Comparison of ENCODE assay signal across 8 cellular contexts in genomic region chrX:40173662-40174593, GRCh38.
A peak's percentile ranks its signal among the peaks of the same experiment; 100 is the strongest.
DNase-seq lines count a peak whose midpoint lies in the region; ATAC-seq and TF ChIP-seq lines count a peak whose summit lies in the region.

No MANE protein-coding gene starts in this region.

- H3K27me3 ChIP-seq in DND-41 (ENCODE audit: insufficient read depth, low read length, poor library complexity): peaks cover 13% of the 10 kb centered on the region
- H3K27me3 ChIP-seq in Loucy (ENCODE audit: insufficient read depth, low read length, poor library complexity, severe bottlenecking): no peaks in the 10 kb centered on the region
- H3K27me3 ChIP-seq in duodenal mucosa (ENCODE audit: control insufficient read depth in 1 of 2, insufficient read depth in 2 of 2, low read length in 2 of 2): no peaks in the 10 kb centered on the region

- H2AFZ ChIP-seq in DND-41 (ENCODE audit: low read depth, low read length) (peak overlapping the region; percentile 63), Loucy (ENCODE audit: low read length) (no peak overlapping the region)

- H3K9ac ChIP-seq in DND-41 (ENCODE audit: low read depth, low read length) (peak overlapping the region; percentile 98), Loucy (ENCODE audit: low read depth, low read length, poor library complexity, severe bottlenecking) (peak overlapping the region; percentile 100), duodenal mucosa (ENCODE audit: low read depth in 1 of 2, low read length in 2 of 2) (peak overlapping the region; percentile 51)

- H3K9me3 ChIP-seq in DND-41 (ENCODE audit: insufficient read depth, low read length, severe bottlenecking) (no peaks in the 10 kb centered on the region), Loucy (ENCODE audit: insufficient read depth, low read depth, low read length) (no peaks in the 10 kb centered on the region), duodenal mucosa (ENCODE audit: control insufficient read depth in 1 of 2, low read length in 2 of 2) (no peaks in the 10 kb centered on the region)

- H3K4me1 ChIP-seq in DND-41 (ENCODE audit: insufficient read depth, low read length): peaks cover 66% of the 10 kb centered on the region
- peaks cover 40% of the 10 kb centered on the region for H3K4me1 ChIP-seq in Loucy (ENCODE audit: insufficient read depth, low read length, poor library complexity, severe bottlenecking)
- peaks cover 27 to 34% of the 10 kb centered on the region in 2 donors for H3K4me1 ChIP-seq in duodenal mucosa (ENCODE audit: control insufficient read depth in 1 of 2, insufficient read depth in 2 of 2, low read length in 2 of 2)
- H3K4me1 ChIP-seq in urinary bladder (ENCODE audit: insufficient read depth): no peaks in the 10 kb centered on the region

- no peaks in the 10 kb centered on the region for H3K36me3 Mint-ChIP-seq in nephron (ENCODE audit: low read depth)

- peak; percentile 62 for DNase-seq in DND-41
- peak; percentile 63 for DNase-seq in activated CD4-positive, CD25-positive, alpha-beta regulatory T cell treated with anti-CD3 and anti-CD28 coated beads, Interleukin-2, amount 50 U/mL, for 72 hours
- no peak for DNase-seq in GM13976 (ENCODE audit: low spot score)

- H4K20me1 ChIP-seq in DND-41 (ENCODE audit: insufficient read depth, low read length) (no peaks in the 10 kb centered on the region), Loucy (ENCODE audit: insufficient read depth, low read length, poor library complexity, severe bottlenecking) (no peaks in the 10 kb centered on the region)

- peak overlapping the region; percentile 81 to 89 (median 85) for H3K4me3 Mint-ChIP-seq in nephron

- H3K27me3 Mint-ChIP-seq in nephron (ENCODE audit: low read depth): peaks cover 3% of the 10 kb centered on the region

- peak overlapping the region; percentile 69 for H3K4me2 ChIP-seq in DND-41 (ENCODE audit: insufficient read depth, low read length)
- peak overlapping the region; percentile 96 for H3K4me2 ChIP-seq in Loucy (ENCODE audit: low read depth, low read length, poor library complexity, severe bottlenecking)

- peaks cover 7% of the 10 kb centered on the region; the same call in 1 of the 2 replicates for H3F3A ChIP-seq in Loucy (ENCODE audit: low read depth)

- no peaks in the 10 kb centered on the region for H3K36me3 ChIP-seq in DND-41 (ENCODE audit: insufficient read depth, low read length)
- H3K36me3 ChIP-seq in Loucy (ENCODE audit: insufficient read depth, low read length): no peaks in the 10 kb centered on the region
- no peaks in the 10 kb centered on the region for H3K36me3 ChIP-seq in duodenal mucosa (ENCODE audit: control insufficient read depth in 1 of 2, insufficient read depth in 2 of 2, low read length in 2 of 2)
- no peaks in the 10 kb centered on the region for H3K36me3 ChIP-seq in urinary bladder (ENCODE audit: insufficient read depth)

- H3K27ac Mint-ChIP-seq in nephron: peak overlapping the region; percentile 96 to 97 (median 97)

- WGBS in urinary bladder: 47% methylated on average over 39 of the region's 39 CpGs

- H3K79me2 ChIP-seq in DND-41 (ENCODE audit: insufficient read depth, low read length): peaks cover 19% of the 10 kb centered on the region
- H3K79me2 ChIP-seq in Loucy (ENCODE audit: insufficient read depth, low read length): peaks cover 45% of the 10 kb centered on the region

- H3K4me3 ChIP-seq in DND-41 (ENCODE audit: low read depth in 1 of 2, low read length in 2 of 2): peak overlapping the region; percentile 15 to 63; a peak in 3 of 4 replicates
- H3K4me3 ChIP-seq in Loucy (ENCODE audit: low read length, poor library complexity, severe bottlenecking): peak overlapping the region; percentile 90
- H3K4me3 ChIP-seq in duodenal mucosa (ENCODE audit: low read depth in 1 of 2, low read length in 2 of 2): peak overlapping the region; percentile 72 to 75
- H3K4me3 ChIP-seq in urinary bladder (ENCODE audit: low read depth, low read length): peak overlapping the region; percentile 53

- H3K4me1 Mint-ChIP-seq in nephron: peaks cover 56% of the 10 kb centered on the region

- in situ Hi-C loops in GM13976 (cut with MboI; ENCODE audit: low sequenced_read_pairs, unreplicated experiment): loop anchor here (10.0 kb wide), 1 partner anchor 159 kb away; no protein-coding TSS in a partner anchor

- no peaks in the 10 kb centered on the region for H3K9me2 ChIP-seq in Loucy (replicated peaks; ENCODE audit: low read depth, low read length)

- peaks cover 3% of the 10 kb centered on the region for H3K9me3 Mint-ChIP-seq in nephron

- peak overlapping the region; percentile 99 for H3K27ac ChIP-seq in DND-41 (ENCODE audit: low read length)
- H3K27ac ChIP-seq in duodenal mucosa (ENCODE audit: low read depth, low read length): peak overlapping the region; percentile 73
- H3K27ac ChIP-seq in urinary bladder (ENCODE audit: low read depth): peak overlapping the region; percentile 96

- ATAC-seq in DND-41 (ENCODE audit: insufficient read depth, low read depth) (no peak; the same call in 2 of the 3 replicates), HG03039 (IDR thresholded peaks at IDR 0.05; ENCODE audit: unreplicated experiment) (no peak)

- peak; percentile 26 for TF ChIP-seq CTCF in DND-41 (IDR thresholded peaks at IDR 0.05; ENCODE audit: borderline replicate concordance, extremely low read depth, low read length, poor library complexity, severe bottlenecking)
- TF ChIP-seq CTCF in Loucy (conservative IDR thresholded peaks at IDR 0.05; ENCODE audit: low read length): no peak
- no peak for TF ChIP-seq CTCF in nephron (IDR thresholded peaks at IDR 0.05; ENCODE audit: unreplicated experiment in 3 of 3)
- no peak for TF ChIP-seq CTCF in GM13976 (IDR thresholded peaks at IDR 0.05; ENCODE audit: borderline replicate concordance, control extremely low read depth, extremely low read depth, insufficient read depth, missing control alignments)

Comparison
In these comparisons a context has a peak if more than half of its experiments do, and no peak if none do; other contexts are left out.
1. H3K4me3 ChIP-seq: peak in every context shown above with its lines; median percentile 90 in Loucy; 74 in duodenal mucosa; 53 in urinary bladder; 39 in DND-41.